Comparison of ENCODE assay signal across 1 cellular context in the genomic region with DNA sequence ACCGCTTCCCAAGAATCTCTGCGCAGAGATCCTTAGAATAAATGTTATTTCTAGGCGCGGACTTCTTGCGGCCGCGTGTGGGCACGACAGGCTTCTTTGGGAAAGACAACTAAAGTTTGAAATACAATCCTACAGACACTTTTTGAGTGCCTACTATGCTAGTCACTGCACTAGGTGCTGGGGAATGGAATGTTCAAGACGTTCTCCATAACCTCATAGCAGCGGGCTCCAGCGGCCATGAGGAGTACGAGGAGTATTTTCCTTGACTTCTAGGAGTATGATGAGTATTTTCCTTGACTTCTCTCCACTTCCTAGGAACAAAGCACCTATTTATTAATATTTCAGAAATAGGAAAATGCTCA.
TF ChIP-seq lines count a peak whose summit lies in the region.

No MANE protein-coding gene starts in this region.

TF ChIP-seq in H1, 55 proteins besides CTCF, POLR2A, EP300 and RAD21 (continued from another document):
- TF ChIP-seq CEBPB (IDR thresholded peaks at IDR 0.05; ENCODE audit: low read depth, low read length) (no peak), NRF1 (IDR thresholded peaks at IDR 0.05; ENCODE audit: low read depth, low read length) (no peak), RBBP5 (IDR thresholded peaks at IDR 0.05; ENCODE audit: borderline replicate concordance, low read depth, low read length) (no peak), SP4 (IDR thresholded peaks at IDR 0.05; ENCODE audit: low read length) (no peak), SP2 (IDR thresholded peaks at IDR 0.05; ENCODE audit: low read length) (no peak), ZNF274 (IDR thresholded peaks at IDR 0.05; ENCODE audit: borderline replicate concordance, extremely low read depth, low read length) (no peak)
- TF ChIP-seq, protein P1, sequence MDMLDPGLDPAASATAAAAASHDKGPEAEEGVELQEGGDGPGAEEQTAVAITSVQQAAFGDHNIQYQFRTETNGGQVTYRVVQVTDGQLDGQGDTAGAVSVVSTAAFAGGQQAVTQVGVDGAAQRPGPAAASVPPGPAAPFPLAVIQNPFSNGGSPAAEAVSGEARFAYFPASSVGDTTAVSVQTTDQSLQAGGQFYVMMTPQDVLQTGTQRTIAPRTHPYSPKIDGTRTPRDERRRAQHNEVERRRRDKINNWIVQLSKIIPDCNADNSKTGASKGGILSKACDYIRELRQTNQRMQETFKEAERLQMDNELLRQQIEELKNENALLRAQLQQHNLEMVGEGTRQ (IDR thresholded peaks at IDR 0.05; ENCODE audit: low read length): no peak
